Comparison of ENCODE assay signal across 9 cellular contexts in genomic region chr12:6056406-6057211, GRCh38.
DNase-seq lines count a peak whose midpoint lies in the region; ATAC-seq and TF ChIP-seq lines count a peak whose summit lies in the region.
"Had no signal": no experiment of that assay in that cellular context is flagged by ENCODE, and none has a peak within 500 bp of the region (broad histone marks: within the 10 kb centered on the region; RNA-seq: fewer than 3 reads in every experiment).

No MANE protein-coding gene starts in this region.

- H3K36me3 Mint-ChIP-seq in T-helper 17 cell (ENCODE audit: low read depth), result no peaks in the 10 kb centered on the region

- peak; percentile 35 for TF ChIP-seq CTCF in fibroblast of the aortic adventitia (IDR thresholded peaks at IDR 0.05; ENCODE audit: insufficient read depth, low read length)

- H3K27me3 Mint-ChIP-seq in T-helper 17 cell, result peaks cover 58% of the 10 kb centered on the region

- peak overlapping the region; percentile 64 for H3K4me3 Mint-ChIP-seq in T-helper 17 cell

- H3K4me3 ChIP-seq in fibroblast of the aortic adventitia (ENCODE audit: low read depth, low read length), result no peak overlapping the region

- H3K27ac Mint-ChIP-seq in T-helper 17 cell, result no peak overlapping the region

- H3K9me3 ChIP-seq in T-helper 17 cell (ENCODE audit: control insufficient read depth, low read length, poor library complexity, severe bottlenecking), result no peaks in the 10 kb centered on the region

- no peaks in the 10 kb centered on the region for H3K4me1 Mint-ChIP-seq in T-helper 17 cell

- ATAC-seq in T-helper 17 cell (peak; percentile 25), GM19455 (IDR thresholded peaks at IDR 0.05; ENCODE audit: unreplicated experiment) (no peak), HG02588 (IDR thresholded peaks at IDR 0.05; ENCODE audit: unreplicated experiment) (no peak)
- ATAC-seq: right cardiac atrium had no signal

- DNase-seq in NCI-H2029 (lab: John Stamatoyannopoulos, UW), result peak; percentile 8
- no peak for DNase-seq in NCI-H2029 treated with DMSO at 0.1 percent for 48 hours (lab: John Stamatoyannopoulos, UW)
- no peak for DNase-seq in T-helper 17 cell
- DNase-seq in fibroblast of the aortic adventitia (ENCODE audit: low read depth), result no peak
- peak; percentile 24 to 26 for DNase-seq in stimulated activated CD8-positive, alpha-beta memory T cell treated with anti-CD3 and anti-CD28 coated beads, Interleukin-15, amount 100 ng/mL, for 4 hours (ENCODE audit: low read depth in 2 of 2)
- DNase-seq in NCI-H446 treated with DMSO at 0.1 percent for 48 hours (lab: John Stamatoyannopoulos, UW), result no peak

Comparison
In these comparisons a context has a peak if more than half of its experiments do, and no peak if none do; other contexts are left out.
1. DNase-seq: peak in NCI-H2029 (single experiment) and stimulated activated CD8-positive, alpha-beta memory T cell treated with anti-CD3 and anti-CD28 coated beads, Interleukin-15, amount 100 ng/mL, for 4 hours (2 of 2); none in NCI-H2029 treated with DMSO at 0.1 percent for 48 hours (single experiment), T-helper 17 cell (0 of 3), fibroblast of the aortic adventitia (single experiment) and NCI-H446 treated with DMSO at 0.1 percent for 48 hours (single experiment).